ENCODE assay signal across 28 cellular contexts in the genomic region with DNA sequence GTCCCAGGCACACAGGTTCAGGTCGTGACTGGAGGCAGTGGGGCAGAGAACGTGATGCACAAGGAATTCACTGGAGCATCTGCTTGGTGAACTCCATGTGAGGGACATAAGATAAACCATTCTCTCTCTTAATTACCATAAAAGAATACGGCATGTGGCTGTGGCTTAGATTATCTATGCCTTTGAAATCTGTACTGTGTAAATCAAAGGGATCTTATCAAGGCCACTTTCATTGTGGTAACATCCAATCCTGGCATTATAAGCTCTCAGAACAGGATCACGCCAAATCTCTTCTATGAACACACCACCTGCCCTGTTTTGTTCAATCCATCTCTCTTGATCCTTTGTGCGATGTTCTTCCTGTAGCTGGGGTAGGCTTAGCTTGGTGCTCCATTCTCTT.
"Had no signal": no experiment of that assay in that cellular context is flagged by ENCODE, and none has a peak within 500 bp of the region (broad histone marks: within the 10 kb centered on the region; RNA-seq: fewer than 3 reads in every experiment).

No MANE protein-coding gene starts in this region.

- H3K27ac ChIP-seq: esophagus muscularis mucosa, foreskin keratinocyte, gastroesophageal sphincter, heart left ventricle, left lung, neural progenitor cell, psoas muscle, sigmoid colon, stomach, thyroid gland, vagina had no signal

- H3K36me3 Mint-ChIP-seq: mesothelial cell of epicardium; naive B cell; natural killer cell treated with Interleukin-12 subunit alpha and Interleukin-12 subunit beta and Interleukin-15 and Interleukin-18, amount 100 ng/mL, for 72 hours; neural progenitor cell; stimulated activated effector memory CD8-positive, alpha-beta T cell treated with anti-CD3 and anti-CD28 coated beads, Interleukin-12 subunit alpha, Interleukin-12 subunit beta, amount 100 ng/mL, for 72 hours had no signal

- H3K9me3 Mint-ChIP-seq: neural progenitor cell had no signal

- H3K79me2 ChIP-seq: hepatocyte had no signal

- H3K27me3 ChIP-seq: esophagus muscularis mucosa, foreskin keratinocyte, gastroesophageal sphincter, heart left ventricle, hepatocyte, left lung, neural progenitor cell, sigmoid colon, stomach, thyroid gland, vagina had no signal

- H3K27me3 Mint-ChIP-seq: naive B cell; natural killer cell treated with Interleukin-12 subunit alpha and Interleukin-12 subunit beta and Interleukin-15 and Interleukin-18, amount 100 ng/mL, for 72 hours had no signal

- H3K27ac Mint-ChIP-seq: mesothelial cell of epicardium; naive B cell; natural killer cell treated with Interleukin-12 subunit alpha and Interleukin-12 subunit beta and Interleukin-15 and Interleukin-18, amount 100 ng/mL, for 72 hours; neural progenitor cell; stimulated activated effector memory CD8-positive, alpha-beta T cell treated with anti-CD3 and anti-CD28 coated beads, Interleukin-12 subunit alpha, Interleukin-12 subunit beta, amount 100 ng/mL, for 72 hours had no signal

- H3K4me1 Mint-ChIP-seq: naive B cell; stimulated activated effector memory CD8-positive, alpha-beta T cell treated with anti-CD3 and anti-CD28 coated beads, Interleukin-12 subunit alpha, Interleukin-12 subunit beta, amount 100 ng/mL, for 72 hours had no signal

- DNase-seq: dermis blood vessel endothelial cell; effector memory CD4-positive, alpha-beta T cell; foreskin keratinocyte; heart left ventricle; kidney; left lung; mesenchymal stem cell; mucosa of descending colon; naive B cell; nucleus accumbens; posterior cingulate gyrus; psoas muscle; right cardiac atrium; sigmoid colon; stimulated activated CD4-positive, alpha-beta T cell treated with anti-CD3 and anti-CD28 coated beads, Interleukin-2, amount 100 ng/mL, for 24 hours; stimulated activated CD4-positive, alpha-beta T cell treated with anti-CD3 and anti-CD28 coated beads, Interleukin-4, amount 100 ng/mL, for 24 hours; stimulated activated naive CD4-positive, alpha-beta T cell treated with Interleukin-2 at 50 U/mL for 16 hours; stomach; thyroid gland; trophoblast cell had no signal

- H3K9ac ChIP-seq: neural progenitor cell had no signal

- H2AFZ ChIP-seq: hepatocyte, neural progenitor cell had no signal

- ATAC-seq: foreskin keratinocyte; gastroesophageal sphincter; heart left ventricle; left lung; mucosa of descending colon; natural killer cell treated with Interleukin-12 subunit alpha and Interleukin-12 subunit beta and Interleukin-15 and Interleukin-18, amount 100 ng/mL, for 72 hours; psoas muscle; right cardiac atrium; stimulated activated effector memory CD8-positive, alpha-beta T cell treated with anti-CD3 and anti-CD28 coated beads, Interleukin-12 subunit alpha, Interleukin-12 subunit beta, amount 100 ng/mL, for 72 hours had no signal

- H3K4me2 ChIP-seq: hepatocyte, neural progenitor cell had no signal

- H3K36me3 ChIP-seq: esophagus muscularis mucosa, gastroesophageal sphincter, heart left ventricle, left lung, neural progenitor cell, sigmoid colon, stomach, thyroid gland, vagina had no signal

- H3K4me3 Mint-ChIP-seq: mesothelial cell of epicardium; naive B cell; natural killer cell treated with Interleukin-12 subunit alpha and Interleukin-12 subunit beta and Interleukin-15 and Interleukin-18, amount 100 ng/mL, for 72 hours; neural progenitor cell; stimulated activated effector memory CD8-positive, alpha-beta T cell treated with anti-CD3 and anti-CD28 coated beads, Interleukin-12 subunit alpha, Interleukin-12 subunit beta, amount 100 ng/mL, for 72 hours had no signal

- H3K9me3 ChIP-seq: esophagus muscularis mucosa, gastroesophageal sphincter, heart left ventricle, mucosa of descending colon, psoas muscle, sigmoid colon, stomach, thyroid gland, vagina had no signal

- H3K4me1 ChIP-seq: foreskin keratinocyte, left lung, psoas muscle, sigmoid colon, vagina had no signal

- H3K4me3 ChIP-seq: esophagus muscularis mucosa, gastroesophageal sphincter, heart left ventricle, hepatocyte, left lung, mucosa of descending colon, neural progenitor cell, psoas muscle, sigmoid colon, stomach, thyroid gland, vagina had no signal
